Comparison of ENCODE assay signal across 8 cellular contexts in the genomic region with DNA sequence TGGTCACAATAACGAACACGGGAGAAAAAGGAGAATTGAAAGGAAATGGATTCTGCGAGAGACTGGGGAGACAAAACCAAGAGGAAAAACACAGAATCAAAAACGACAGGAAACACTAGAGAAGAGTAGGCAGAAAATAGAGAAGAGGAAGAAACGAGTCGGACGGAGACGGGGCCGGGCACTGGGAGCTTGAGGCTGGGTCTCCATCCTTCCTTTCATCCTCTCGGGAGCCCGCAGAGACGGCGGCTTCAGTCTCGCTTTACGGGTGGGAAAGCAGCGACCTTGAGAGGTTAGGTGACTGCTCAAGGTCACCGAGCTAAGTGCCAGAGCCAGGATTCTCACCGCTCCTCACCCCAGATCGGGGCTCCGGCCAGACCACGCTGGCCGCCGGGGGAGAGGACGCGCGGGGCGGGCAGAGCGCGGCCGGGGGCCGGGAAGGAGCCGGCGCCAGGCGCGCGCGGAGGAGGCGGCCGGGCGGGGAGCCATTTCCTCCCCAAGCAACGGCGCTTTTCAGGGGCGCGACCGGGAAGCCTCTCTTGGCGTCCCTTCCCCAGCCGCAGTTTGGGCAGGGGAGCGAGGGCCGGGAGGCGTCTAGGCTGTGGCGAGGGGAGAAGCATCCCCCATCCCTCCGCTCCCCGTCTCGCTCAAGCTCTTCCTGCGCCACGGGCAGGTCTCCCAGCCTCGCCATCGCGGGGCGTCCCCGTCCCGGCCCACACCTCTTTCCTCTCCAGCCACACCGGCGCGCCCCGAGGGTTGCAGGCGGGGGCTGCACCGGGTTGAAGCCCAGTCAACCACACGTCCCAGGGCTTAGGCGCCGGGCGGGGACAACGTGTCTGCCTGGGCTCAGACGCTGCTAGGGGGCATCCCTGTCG. TPM values are rescaled to one million over a fixed set of nuclear protein-coding genes. Genes with fewer than 3 reads are reported as not detected.
DNase-seq lines count a peak whose midpoint lies in the region; ATAC-seq and TF ChIP-seq lines count a peak whose summit lies in the region.

No MANE protein-coding gene starts in this region.

- peak overlapping the region; percentile 78 to 95 for H3K4me3 Mint-ChIP-seq in CD14-positive monocyte

- no CpG with 5 or more reads among the region's 75 CpGs for WGBS in iPS DF 6.9 (ENCODE audit: insufficient coverage, insufficient read length)

- ATAC-seq in GM19035 (IDR thresholded peaks at IDR 0.05; ENCODE audit: unreplicated experiment) (peak; percentile 61), HG03342 (IDR thresholded peaks at IDR 0.05; ENCODE audit: unreplicated experiment) (peak; percentile 72), sciatic nerve (peak; percentile 78)

- intact Hi-C loops in CD14-positive monocyte (cut with micrococcal nuclease): no loop called here
- intact Hi-C loops in sciatic nerve (cut with DNase I): no loop called here

- peaks cover 14% of the 10 kb centered on the region for H3K4me1 Mint-ChIP-seq in CD14-positive monocyte

- no peaks in the 10 kb centered on the region for H3K36me3 ChIP-seq in iPS DF 6.9 (ENCODE audit: control insufficient read depth, insufficient read depth, low read length)

- no peak overlapping the region for H3K27ac ChIP-seq in iPS DF 6.9 (ENCODE audit: low read length)

- H3K27ac Mint-ChIP-seq in CD14-positive monocyte: peak overlapping the region in 1 of 7 donors; percentile 41

- peaks cover 0 to 11% (median 4%) of the 10 kb centered on the region in 7 donors for H3K9me3 Mint-ChIP-seq in CD14-positive monocyte

- no peaks in the 10 kb centered on the region for H3K27me3 ChIP-seq in iPS DF 6.9 (ENCODE audit: control insufficient read depth, insufficient read depth, low read length)

- no peak for TF ChIP-seq CTCF in CD14-positive monocyte (IDR thresholded peaks at IDR 0.05)

- no peaks in the 10 kb centered on the region for H3K9me3 ChIP-seq in iPS DF 6.9 (ENCODE audit: control insufficient read depth, insufficient read depth, low read length)

- peaks cover 0 to 6% of the 10 kb centered on the region in 2 donors for H3K36me3 Mint-ChIP-seq in CD14-positive monocyte

- H3K4me1 ChIP-seq in iPS DF 6.9 (ENCODE audit: control insufficient read depth, insufficient read depth, low read length): peaks cover 3% of the 10 kb centered on the region; the same call in 1 of the 2 replicates

- H3K4me3 ChIP-seq in iPS DF 6.9 (ENCODE audit: low read length): peak overlapping the region; percentile 41; the same call in 1 of the 2 replicates

- DNase-seq in CD14-positive monocyte (ENCODE audit: low spot score) (no peak), SK-N-DZ (ENCODE audit: low spot score) (peak; percentile 78), astrocyte of the hippocampus (ENCODE audit: low read depth, low spot score) (peak; percentile 56), iPS DF 6.9 (ENCODE audit: low read depth, low spot score) (no peak), sciatic nerve (ENCODE audit: low spot score) (peak; percentile 60), middle frontal gyrus (ENCODE audit: extremely low spot score, low spot score) (no peak)

- H3K27me3 Mint-ChIP-seq in CD14-positive monocyte (ENCODE audit: low read depth in 3 of 3): peaks cover 50 to 65% (median 55%) of the 10 kb centered on the region in 3 donors

RNA-seq across cellular contexts. Expression of a gene that starts 24.0 kb away (rescaled TPM):
- 10 to 100 TPM; 15.3 to 20.0 TPM for polyA plus RNA-seq in CD14-positive monocyte
- 30.4 and 34.5 TPM in 2 replicates for polyA plus RNA-seq in SK-N-DZ (2014; cell fraction: cytosol; rRNA removed)
- polyA plus RNA-seq in SK-N-DZ (2014; cell fraction: nucleus; rRNA removed): 48.4 and 54.0 TPM in 2 replicates
- 32.5 TPM for total RNA-seq in sciatic nerve

Comparison
In these comparisons a context has a peak if more than half of its experiments do, and no peak if none do; other contexts are left out.
1. DNase-seq: peak in SK-N-DZ (single experiment), astrocyte of the hippocampus (single experiment) and sciatic nerve (single experiment); none in CD14-positive monocyte (single experiment), iPS DF 6.9 (single experiment) and middle frontal gyrus (single experiment).
2. Peak in every context shown above with its lines, with median percentiles within 50 percentile points of each other: ATAC-seq.